1 cellular context compared by ENCODE assay signal in genomic region chr18:3273042-3273441, GRCh38.
TF ChIP-seq lines count a peak whose summit lies in the region.

No MANE protein-coding gene starts in this region.

TF ChIP-seq in IMR-90, 13 proteins besides CTCF, POLR2A, EP300 and RAD21 (continued from another document):
- TF ChIP-seq CHD1 (IDR thresholded peaks at IDR 0.05; ENCODE audit: low read depth, low read length) (no peak), RFX5 (IDR thresholded peaks at IDR 0.05; ENCODE audit: low read depth, low read length) (no peak), MXI1 (IDR thresholded peaks at IDR 0.05; ENCODE audit: borderline replicate concordance, low read depth, low read length) (no peak), RCOR1 (IDR thresholded peaks at IDR 0.05; ENCODE audit: insufficient replicate concordance, low read length) (no peak), MAFK (IDR thresholded peaks at IDR 0.05; ENCODE audit: low read depth, low read length) (no peak), SMC3 (IDR thresholded peaks at IDR 0.05; ENCODE audit: low read depth, low read length) (no peak), USF2 (IDR thresholded peaks at IDR 0.05; ENCODE audit: low read depth, low read length) (no peak), MAZ (IDR thresholded peaks at IDR 0.05; ENCODE audit: borderline replicate concordance, low read depth, low read length) (no peak), FOS (IDR thresholded peaks at IDR 0.05; ENCODE audit: low read depth, low read length) (no peak), CEBPB (IDR thresholded peaks at IDR 0.05; ENCODE audit: low read depth, low read length) (no peak)
